16 cellular contexts compared by ENCODE assay signal in the genomic region with DNA sequence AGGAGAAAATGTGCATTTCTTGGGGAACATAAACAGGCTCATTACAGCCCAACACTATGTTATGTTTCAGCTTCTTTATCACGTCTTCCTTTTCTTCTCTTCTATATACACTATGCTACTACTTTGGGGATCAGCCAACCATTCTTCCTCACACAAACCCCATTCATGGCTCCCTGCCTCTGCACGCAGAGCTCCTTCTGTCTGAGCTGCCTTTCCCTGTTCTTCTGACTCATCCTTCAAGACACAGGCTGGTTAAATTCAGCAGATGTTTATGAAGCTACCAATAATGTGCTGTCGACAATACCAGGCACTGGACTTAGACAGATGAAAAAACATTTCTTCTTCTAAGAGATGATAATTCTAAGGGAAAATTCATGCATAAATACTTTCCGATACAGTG.
A peak's percentile ranks its signal among the peaks of the same experiment; 100 is the strongest.
DNase-seq lines count a peak whose midpoint lies in the region; ATAC-seq, FAIRE-seq and TF ChIP-seq lines count a peak whose summit lies in the region.
"Had no signal": no experiment of that assay in that cellular context is flagged by ENCODE, and none has a peak within 500 bp of the region (broad histone marks: within the 10 kb centered on the region; RNA-seq: fewer than 3 reads in every experiment).

No MANE protein-coding gene starts in this region.

- H3K36me3 Mint-ChIP-seq in astrocyte (ENCODE audit: low read depth, unreplicated experiment), result no peaks in the 10 kb centered on the region

- H3K79me2 ChIP-seq in astrocyte (ENCODE audit: insufficient read depth, low read length), result no peaks in the 10 kb centered on the region

- H3K4me3 Mint-ChIP-seq in astrocyte (ENCODE audit: unreplicated experiment), result no peak overlapping the region
- H3K4me3 Mint-ChIP-seq: activated B cell treated with CpG ODN at 0.5 μM for 24 hours, neural crest cell had no signal

- H3K9me3 Mint-ChIP-seq in astrocyte (ENCODE audit: unreplicated experiment), result no peaks in the 10 kb centered on the region
- H3K9me3 Mint-ChIP-seq: activated B cell treated with CpG ODN at 0.5 μM for 24 hours had no signal

- DNase-seq in NCI-H2171 treated with DMSO at 0.1 percent for 48 hours (lab: John Stamatoyannopoulos, UW), result peak; percentile 11
- DNase-seq in NCI-H2171 (lab: John Stamatoyannopoulos, UW), result no peak
- DNase-seq in astrocyte (ENCODE audit: low read depth), result peak; percentile 93
- peak; percentile 82 for DNase-seq in fibroblast of pulmonary artery (ENCODE audit: low read depth)
- peak; percentile 16 for DNase-seq in urothelium cell line (ENCODE audit: low spot score)
- DNase-seq in activated gamma-delta T cell treated with Interleukin-2 at 50 U/mL for 16 hours, result no peak
- DNase-seq: 8988T, activated B cell treated with CpG ODN at 0.5 μM for 24 hours, Karpas-422, left ventricle myocardium inferior, NCI-H2029 treated with DMSO at 0.1 percent for 48 hours had no signal

- no peak overlapping the region for H3K27ac Mint-ChIP-seq in astrocyte (ENCODE audit: unreplicated experiment)
- H3K27ac Mint-ChIP-seq: activated B cell treated with CpG ODN at 0.5 μM for 24 hours had no signal

- no peaks in the 10 kb centered on the region for H3K9me3 ChIP-seq in astrocyte (ENCODE audit: insufficient read depth, low read depth, low read length)
- H3K9me3 ChIP-seq: left ventricle myocardium inferior, tibial nerve had no signal

- TF ChIP-seq CTCF in astrocyte (IDR thresholded peaks at IDR 0.05; ENCODE audit: insufficient read depth, low read depth, low read length) (no peak), fibroblast of pulmonary artery (IDR thresholded peaks at IDR 0.05; ENCODE audit: low read length, missing control alignments) (no peak)

- H3K27ac ChIP-seq in astrocyte (ENCODE audit: low read depth, low read length), result no peak overlapping the region
- H3K27ac ChIP-seq: left ventricle myocardium inferior, tibial nerve had no signal

- FAIRE-seq in astrocyte (lab: Jason Lieb, UNC) (peak; percentile 73), urothelium cell line (lab: Jason Lieb, UNC) (no peak)
- FAIRE-seq: GM12892 had no signal

- H4K20me1 ChIP-seq in astrocyte (ENCODE audit: insufficient read depth, low read length), result no peaks in the 10 kb centered on the region

- peaks cover 30% of the 10 kb centered on the region for H3K4me1 Mint-ChIP-seq in astrocyte (ENCODE audit: low read depth, unreplicated experiment)
- H3K4me1 Mint-ChIP-seq: activated B cell treated with CpG ODN at 0.5 μM for 24 hours, neural crest cell had no signal

- no peak for ATAC-seq in HG02852 (IDR thresholded peaks at IDR 0.05; ENCODE audit: unreplicated experiment)
- ATAC-seq in GM21619 (IDR thresholded peaks at IDR 0.05; ENCODE audit: unreplicated experiment), result no peak

- H2AFZ ChIP-seq in astrocyte (ENCODE audit: low read depth, low read length), result no peak overlapping the region

- no peaks in the 10 kb centered on the region for H3K27me3 Mint-ChIP-seq in astrocyte (ENCODE audit: low read depth, unreplicated experiment)

- peak overlapping the region; percentile 21 for H3K4me2 ChIP-seq in astrocyte (ENCODE audit: low read length)

- peaks cover 6% of the 10 kb centered on the region for H3K4me1 ChIP-seq in astrocyte (ENCODE audit: insufficient read depth, low read length)
- H3K4me1 ChIP-seq: left ventricle myocardium inferior, tibial nerve had no signal

- H3K27me3 ChIP-seq in astrocyte (ENCODE audit: insufficient read depth, low read length), result no peaks in the 10 kb centered on the region
- H3K27me3 ChIP-seq: tibial nerve had no signal

- no peak overlapping the region for H3K9ac ChIP-seq in astrocyte (ENCODE audit: low read length)

- H3K36me3 ChIP-seq in astrocyte (ENCODE audit: insufficient read depth, low read length), result no peaks in the 10 kb centered on the region
- H3K36me3 ChIP-seq: left ventricle myocardium inferior had no signal

- H3K4me3 ChIP-seq in astrocyte (ENCODE audit: insufficient read depth, low read depth, low read length) (no peak overlapping the region), fibroblast of pulmonary artery (replicated peaks; ENCODE audit: low read depth, low read length) (no peak overlapping the region)
- H3K4me3 ChIP-seq: left ventricle myocardium inferior, tibial nerve had no signal

Comparison
In these comparisons a context has a peak if more than half of its experiments do, and no peak if none do; other contexts are left out.
1. DNase-seq: peak in NCI-H2171 treated with DMSO at 0.1 percent for 48 hours (single experiment), astrocyte (single experiment), fibroblast of pulmonary artery (single experiment) and urothelium cell line (single experiment); none in NCI-H2171 (single experiment) and activated gamma-delta T cell treated with Interleukin-2 at 50 U/mL for 16 hours (single experiment).